In genomic region chrX:115367455-115367854, GRCh38 we compare ENCODE assay signal across 15 cellular contexts.
A peak's percentile ranks its signal among the peaks of the same experiment; 100 is the strongest.
DNase-seq lines count a peak whose midpoint lies in the region; ATAC-seq lines count a peak whose summit lies in the region.
"Had no signal": no experiment of that assay in that cellular context is flagged by ENCODE, and none has a peak within 500 bp of the region (broad histone marks: within the 10 kb centered on the region; RNA-seq: fewer than 3 reads in every experiment).

No MANE protein-coding gene starts in this region.

- H3K4me1 ChIP-seq in SJCRH30, result peaks cover 58% of the 10 kb centered on the region

- no peak overlapping the region for H3K4me3 ChIP-seq in SJCRH30
- H3K4me3 ChIP-seq: mucosa of descending colon, tibial nerve had no signal

- no peak for ATAC-seq in HG03095 (IDR thresholded peaks at IDR 0.05; ENCODE audit: unreplicated experiment)
- no peak for ATAC-seq in HG03175 (IDR thresholded peaks at IDR 0.05; ENCODE audit: unreplicated experiment)
- ATAC-seq: mucosa of descending colon had no signal

- H3K27me3 ChIP-seq in SJCRH30, result no peaks in the 10 kb centered on the region

- DNase-seq in AG20443 (ENCODE audit: low spot score) (peak; percentile 53), SJCRH30 (peak in 1 of 2 experiments; percentile 45), dermis blood vessel endothelial cell (peak; percentile 75), myocyte (ENCODE audit: low read depth) (peak; percentile 56), DMS79 (lab: John Stamatoyannopoulos, UW) (no peak)
- no peak for DNase-seq in activated CD4-positive, alpha-beta T cell treated with anti-CD3 and anti-CD28 coated beads, Interleukin-2, amount 50 U/mL, for 48 hours
- DNase-seq: activated CD4-positive, alpha-beta T cell treated with anti-CD3 and anti-CD28 coated beads for 48 hours; activated effector memory CD4-positive, alpha-beta T cell treated with Interleukin-2 at 50 U/mL for 16 hours; DND-41; mucosa of descending colon; NCI-H1048; NCI-H69 had no signal

- peak overlapping the region; percentile 15; the same call in 1 of the 2 replicates for H3K27ac ChIP-seq in SJCRH30

- H3K9me3 ChIP-seq in SJCRH30 (replicated peaks), result no peaks in the 10 kb centered on the region; the same call in 1 of the 2 replicates
- H3K9me3 ChIP-seq: mucosa of descending colon, tibial nerve had no signal

- no peaks in the 10 kb centered on the region for H3K36me3 ChIP-seq in SJCRH30
- H3K36me3 ChIP-seq: tibial nerve had no signal

Comparison
In these comparisons a context has a peak if more than half of its experiments do, and no peak if none do; other contexts are left out.
1. DNase-seq: peak in AG20443 (single experiment), dermis blood vessel endothelial cell (single experiment) and myocyte (single experiment); none in activated CD4-positive, alpha-beta T cell treated with anti-CD3 and anti-CD28 coated beads, Interleukin-2, amount 50 U/mL, for 48 hours (0 of 2) and DMS79 (single experiment).